Comparison of ENCODE assay signal across 28 cellular contexts in the genomic region with DNA sequence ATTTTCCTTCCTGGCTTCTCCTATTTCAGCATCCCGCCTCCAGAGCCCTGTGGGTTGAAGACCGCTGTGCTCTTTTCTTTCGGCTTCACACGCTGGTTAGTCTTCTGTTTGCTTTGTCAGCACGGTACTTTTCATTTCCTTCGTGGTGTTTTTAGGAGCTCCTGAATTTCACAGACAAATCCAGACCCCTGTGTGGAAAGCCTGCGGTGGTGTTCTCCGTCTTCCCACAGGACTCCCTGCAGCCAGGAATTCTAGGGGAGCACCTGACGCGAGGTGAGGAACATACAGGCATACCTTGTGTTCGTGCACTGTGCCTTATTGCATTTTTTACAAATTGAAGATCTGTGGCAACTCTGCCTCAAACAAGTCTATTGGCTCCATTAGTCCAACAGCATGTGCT.
"Had no signal": no experiment of that assay in that cellular context is flagged by ENCODE, and none has a peak within 500 bp of the region (broad histone marks: within the 10 kb centered on the region; RNA-seq: fewer than 3 reads in every experiment).

No MANE protein-coding gene starts in this region.

- H3K9me3 Mint-ChIP-seq: stimulated activated naive CD8-positive, alpha-beta T cell treated with anti-CD3 and anti-CD28 coated beads, Interleukin-15, amount 100 ng/mL, for 72 hours had no signal

- H3K36me3 ChIP-seq: ovary, suprapubic skin, transverse colon, vagina had no signal

- ATAC-seq: effector memory CD8-positive, alpha-beta T cell; left colon; left ventricle myocardium superior; mucosa of descending colon; natural killer cell treated with Interleukin-12 subunit alpha and Interleukin-12 subunit beta and Interleukin-15 and Interleukin-18, amount 100 ng/mL, for 72 hours; sciatic nerve; stimulated activated naive CD8-positive, alpha-beta T cell treated with anti-CD3 and anti-CD28 coated beads, Interleukin-15, amount 100 ng/mL, for 72 hours had no signal

- H3K4me1 Mint-ChIP-seq: immature natural killer cell; naive B cell; stimulated activated naive CD8-positive, alpha-beta T cell treated with anti-CD3 and anti-CD28 coated beads, Interleukin-15, amount 100 ng/mL, for 72 hours had no signal

- H3K4me3 ChIP-seq: coronary artery, lung, mucosa of descending colon, ovary, smooth muscle cell, suprapubic skin, transverse colon, vagina had no signal

- H3K27me3 ChIP-seq: ovary, suprapubic skin, transverse colon, vagina had no signal

- H3K27ac Mint-ChIP-seq: effector memory CD8-positive, alpha-beta T cell; immature natural killer cell; mesothelial cell of epicardium; natural killer cell treated with Interleukin-12 subunit alpha and Interleukin-12 subunit beta and Interleukin-15 and Interleukin-18, amount 100 ng/mL, for 72 hours; stimulated activated naive CD8-positive, alpha-beta T cell treated with anti-CD3 and anti-CD28 coated beads, Interleukin-15, amount 100 ng/mL, for 72 hours had no signal

- H3K4me1 ChIP-seq: suprapubic skin, transverse colon, vagina had no signal

- H3K27me3 Mint-ChIP-seq: natural killer cell treated with Interleukin-12 subunit alpha and Interleukin-12 subunit beta and Interleukin-15 and Interleukin-18, amount 100 ng/mL, for 72 hours had no signal

- H3K27ac ChIP-seq: coronary artery, ovary, suprapubic skin, transverse colon, vagina had no signal

- H3K36me3 Mint-ChIP-seq: immature natural killer cell; mesothelial cell of epicardium; naive B cell; natural killer cell treated with Interleukin-12 subunit alpha and Interleukin-12 subunit beta and Interleukin-15 and Interleukin-18, amount 100 ng/mL, for 72 hours had no signal

- H3K9me3 ChIP-seq: ovary, suprapubic skin, transverse colon, vagina had no signal

- H3K4me3 Mint-ChIP-seq: effector memory CD8-positive, alpha-beta T cell; immature natural killer cell; mesothelial cell of epicardium; naive B cell; natural killer cell treated with Interleukin-12 subunit alpha and Interleukin-12 subunit beta and Interleukin-15 and Interleukin-18, amount 100 ng/mL, for 72 hours; stimulated activated naive CD8-positive, alpha-beta T cell treated with anti-CD3 and anti-CD28 coated beads, Interleukin-15, amount 100 ng/mL, for 72 hours had no signal

- DNase-seq: dermis blood vessel endothelial cell; effector memory CD8-positive, alpha-beta T cell; hypothalamus; immature natural killer cell; islet precursor cell; kidney glomerular epithelial cell; left colon; left ventricle myocardium superior; mesenchymal stem cell; mucosa of descending colon; naive B cell; occipital lobe; ovary; stimulated activated CD4-positive, alpha-beta T cell treated with anti-CD3 and anti-CD28 coated beads, Interleukin-12 subunit alpha, Interleukin-12 subunit beta, amount 100 ng/mL, for 4 hours; stimulated activated CD4-positive, alpha-beta T cell treated with anti-CD3 and anti-CD28 coated beads, Interleukin-1b, Interleukin-23, amount 100 ng/mL, for 48 hours; stimulated activated CD4-positive, alpha-beta T cell treated with anti-CD3 and anti-CD28 coated beads, Interleukin-4, amount 100 ng/mL, for 1 hour; stimulated activated CD8-positive, alpha-beta memory T cell treated with anti-CD3 and anti-CD28 coated beads, Interleukin-4, amount 100 ng/mL, for 48 hours; stimulated activated naive CD4-positive, alpha-beta T cell; stimulated activated naive CD8-positive, alpha-beta T cell treated with anti-CD3 and anti-CD28 coated beads, Interleukin-15, amount 100 ng/mL, for 72 hours; transverse colon had no signal
